8 cellular contexts compared by ENCODE assay signal in the genomic region with DNA sequence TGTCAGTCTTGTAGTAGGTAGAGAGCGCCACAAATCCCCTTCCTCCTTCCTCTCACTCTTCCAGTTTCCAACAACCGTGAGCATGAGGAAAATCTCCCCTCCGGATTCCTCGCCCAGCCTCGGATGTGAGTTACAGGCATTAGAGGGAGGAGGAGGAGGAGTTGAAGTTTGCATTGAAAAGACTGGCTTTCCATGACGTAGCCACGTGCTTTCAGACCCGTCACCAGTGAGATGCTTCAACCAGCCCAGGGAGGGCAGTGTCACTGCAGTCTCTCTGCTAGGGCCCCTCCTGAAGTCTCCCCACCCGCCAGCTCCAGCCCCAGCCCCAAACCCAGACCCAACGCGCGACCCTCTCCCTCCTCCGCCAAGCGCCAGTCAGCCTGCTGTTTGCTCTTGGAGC. TPM values are rescaled to one million over a fixed set of nuclear protein-coding genes. Genes with fewer than 3 reads are reported as not detected.
A peak's percentile ranks its signal among the peaks of the same experiment; 100 is the strongest.
DNase-seq lines count a peak whose midpoint lies in the region; ATAC-seq and TF ChIP-seq lines count a peak whose summit lies in the region.
"Had no signal": no experiment of that assay in that cellular context is flagged by ENCODE, and none has a peak within 500 bp of the region (broad histone marks: within the 10 kb centered on the region; RNA-seq: fewer than 3 reads in every experiment).

No MANE protein-coding gene starts in this region.

- no peaks in the 10 kb centered on the region for H3K4me1 ChIP-seq in OCI-LY7 (ENCODE audit: insufficient read depth, low read length, poor library complexity, severe bottlenecking)
- H3K4me1 ChIP-seq: SJSA1 had no signal

- TF ChIP-seq CTCF in brain (conservative IDR thresholded peaks at IDR 0.05) (peak in 1 of 2 experiments; percentile 23), OCI-LY7 (conservative IDR thresholded peaks at IDR 0.05; ENCODE audit: low read length) (no peak)

- CTCF ChIA-PET in OCI-LY7 (lab: Charles Lee; ENCODE audit: unreplicated experiment) = no interaction called here

- no peaks in the 10 kb centered on the region for H3K9me3 ChIP-seq in OCI-LY7 (ENCODE audit: low read length)
- H3K9me3 ChIP-seq: SJSA1 had no signal

- no peak overlapping the region for H3K4me2 ChIP-seq in OCI-LY7 (ENCODE audit: low read length)

- peak overlapping the region; percentile 15 to 93 (median 85) for H3K27ac Mint-ChIP-seq in brain

- H3K27me3 Mint-ChIP-seq in brain = peaks cover 65% of the 10 kb centered on the region

- H3K36me3 Mint-ChIP-seq in brain = no peaks in the 10 kb centered on the region

- H3K9me3 Mint-ChIP-seq in brain = no peaks in the 10 kb centered on the region

- H3K79me2 ChIP-seq in OCI-LY7 (ENCODE audit: insufficient read depth, low read depth, low read length) = no peaks in the 10 kb centered on the region

- POLR2A ChIA-PET in OCI-LY7 (lab: Charles Lee) = no interaction called here

- no peak overlapping the region for H3K4me3 ChIP-seq in OCI-LY7 (ENCODE audit: low read depth, low read length, poor library complexity, severe bottlenecking)
- H3K4me3 ChIP-seq: SJSA1 had no signal

- intact Hi-C loops in OCI-LY7 (cut with micrococcal nuclease; ENCODE audit: unreplicated experiment) = no loop called here

- peaks cover 31% of the 10 kb centered on the region for H3K4me1 Mint-ChIP-seq in brain

- ATAC-seq in GM21367 (IDR thresholded peaks at IDR 0.05; ENCODE audit: unreplicated experiment) = peak; percentile 61

- DNase-seq in NCI-H748 (lab: John Stamatoyannopoulos, UW; ENCODE audit: unreplicated experiment) = peak; percentile 95
- peak; percentile 85 for DNase-seq in iPS-NIHi7 (ENCODE audit: extremely low spot score)
- peak; percentile 29 for DNase-seq in stimulated activated CD4-positive, alpha-beta T cell treated with anti-CD3 and anti-CD28 coated beads, Interleukin-4, amount 100 ng/mL, for 24 hours
- DNase-seq in NCI-H1105 treated with DMSO at 0.1 percent for 48 hours (lab: John Stamatoyannopoulos, UW) = no peak
- no peak for DNase-seq in OCI-LY7 (ENCODE audit: low spot score)

- no TSS peak for BruUV-seq in OCI-LY7 (replicated peaks; lab: Mats Ljungman, UMichigan)

- no peaks in the 10 kb centered on the region for H3K9me2 ChIP-seq in OCI-LY7 (ENCODE audit: insufficient read depth, low read length)

- H3K27ac ChIP-seq in OCI-LY7 (ENCODE audit: low read depth, low read length, poor library complexity, severe bottlenecking) = no peak overlapping the region
- H3K27ac ChIP-seq: SJSA1 had no signal

- no peak overlapping the region for H2AFZ ChIP-seq in OCI-LY7 (ENCODE audit: low read length)

- H4K20me1 ChIP-seq in OCI-LY7 (ENCODE audit: insufficient read depth, low read length) = no peaks in the 10 kb centered on the region

- H3K4me3 Mint-ChIP-seq in brain = peak overlapping the region; percentile 86 to 93 (median 93)

- H3K36me3 ChIP-seq in OCI-LY7 (ENCODE audit: insufficient read depth, low read length) = no peaks in the 10 kb centered on the region
- H3K36me3 ChIP-seq: SJSA1 had no signal

RNA-seq across cellular contexts. Expression of a gene that starts 0.4 kb away (rescaled TPM):
- polyA plus RNA-seq in brain (ENCODE audit: insufficient read depth, low read depth, low replicate concordance) = 69.9 TPM
- not detected in 2 replicates for total RNA-seq in OCI-LY7 (2014; rRNA removed; shearing (Covaris generic))
- total RNA-seq in OCI-LY7 (2022) = not detected in 2 replicates
- total RNA-seq: SJSA1 had no signal

Comparison
In these comparisons a context has a peak if more than half of its experiments do, and no peak if none do; other contexts are left out.
1. DNase-seq: peak in NCI-H748 (single experiment), iPS-NIHi7 (single experiment) and stimulated activated CD4-positive, alpha-beta T cell treated with anti-CD3 and anti-CD28 coated beads, Interleukin-4, amount 100 ng/mL, for 24 hours (single experiment); none in NCI-H1105 treated with DMSO at 0.1 percent for 48 hours (single experiment) and OCI-LY7 (single experiment).